Comparison of ENCODE assay signal across 15 cellular contexts in genomic region chr13:109749365-109749764, GRCh38. TPM values are rescaled to one million over a fixed set of nuclear protein-coding genes. Genes with fewer than 3 reads are reported as not detected.
DNase-seq lines count a peak whose midpoint lies in the region; ATAC-seq and TF ChIP-seq lines count a peak whose summit lies in the region.
"Had no signal": no experiment of that assay in that cellular context is flagged by ENCODE, and none has a peak within 500 bp of the region (broad histone marks: within the 10 kb centered on the region; RNA-seq: fewer than 3 reads in every experiment).

No MANE protein-coding gene starts in this region.

- H3K27me3 ChIP-seq in A673 (replicated peaks; ENCODE audit: insufficient read depth, low read depth, low read length, poor library complexity): no peaks in the 10 kb centered on the region
- no peaks in the 10 kb centered on the region for H3K27me3 ChIP-seq in BLaER1 treated with 17β-estradiol and CSF1 and Interleukin-3, amounts not matched to agents 10 nM and 100 nM

- H3K9ac ChIP-seq in BLaER1 treated with 17β-estradiol and CSF1 and Interleukin-3, amounts not matched to agents 10 nM and 100 nM: no peak overlapping the region; a peak in 1 of 22 replicates
- H3K9ac ChIP-seq in SK-N-MC (ENCODE audit: insufficient read length): no peak overlapping the region
- H3K9ac ChIP-seq: GM23248 had no signal

- no peak for TF ChIP-seq CTCF in A673 (conservative IDR thresholded peaks at IDR 0.05; ENCODE audit: low read depth, low read length)

- DNase-seq in A673 (ENCODE audit: low spot score) (no peak), SK-N-MC (ENCODE audit: low read depth, low spot score) (no peak), T1000 (lab: John Stamatoyannopoulos, UW) (no peak)
- peak; percentile 9 for DNase-seq in stimulated activated CD8-positive, alpha-beta memory T cell treated with anti-CD3 and anti-CD28 coated beads, Interleukin-4, amount 100 ng/mL, for 48 hours
- no peak for DNase-seq in activated CD4-positive, CD25-positive, alpha-beta regulatory T cell (lab: John Stamatoyannopoulos, UW)
- DNase-seq: AML-193; C1 segment of cervical spinal cord; Calu3; CD4-positive, alpha-beta T cell; DMS 273 treated with DMSO at 0.1 percent for 48 hours; GM23248; H7; IMR-90 had no signal

- H3K4me1 ChIP-seq in A673 (ENCODE audit: insufficient read depth, low read length, poor library complexity, severe bottlenecking): peaks cover 59% of the 10 kb centered on the region
- H3K4me1 ChIP-seq in BLaER1 treated with 17β-estradiol and CSF1 and Interleukin-3, amounts not matched to agents 10 nM and 100 nM: peaks cover 26 to 70% (median 56%) of the 10 kb centered on the region in 10 experiments

- CTCF ChIA-PET in A673 (lab: Charles Lee): interaction anchor here (0.6 kb wide), 1 partner anchor 12 kb away, joined by 3 read pairs; no protein-coding TSS in a partner anchor

- peaks cover 34% of the 10 kb centered on the region for H3K36me3 ChIP-seq in A673 (ENCODE audit: insufficient read depth, low read length, poor library complexity, severe bottlenecking)
- peaks cover 13 to 24% (median 20%) of the 10 kb centered on the region in 11 experiments; a peak in 21 of 22 replicates for H3K36me3 ChIP-seq in BLaER1 treated with 17β-estradiol and CSF1 and Interleukin-3, amounts not matched to agents 10 nM and 100 nM
- peaks cover 29% of the 10 kb centered on the region for H3K36me3 ChIP-seq in SK-N-MC (ENCODE audit: insufficient read depth, low read length)

- intact Hi-C loops in A673 (cut with micrococcal nuclease; ENCODE audit: unreplicated experiment): no loop called here

- no peak for ATAC-seq in HG02970 (IDR thresholded peaks at IDR 0.05; ENCODE audit: low FRiP score, unreplicated experiment)

- H3K4me3 ChIP-seq in A673 (ENCODE audit: low read depth, low read length, poor library complexity, severe bottlenecking) (no peak overlapping the region), SK-N-MC (no peak overlapping the region)
- no peak overlapping the region for H3K4me3 ChIP-seq in BLaER1 treated with 17β-estradiol and CSF1 and Interleukin-3, amounts not matched to agents 10 nM and 100 nM
- H3K4me3 ChIP-seq: GM23248 had no signal

- peaks cover 0 to 14% (median 12%) of the 10 kb centered on the region in 11 experiments; a peak in 7 of 22 replicates for H4K20me1 ChIP-seq in BLaER1 treated with 17β-estradiol and CSF1 and Interleukin-3, amounts not matched to agents 10 nM and 100 nM

- H3K9me3 ChIP-seq in A673 (ENCODE audit: low read depth, low read length, poor library complexity, severe bottlenecking): no peaks in the 10 kb centered on the region
- H3K9me3 ChIP-seq in BLaER1 treated with 17β-estradiol and CSF1 and Interleukin-3, amounts not matched to agents 10 nM and 100 nM (replicated peaks in 1 of 11): peaks cover 0 to 26% (median 21%) of the 10 kb centered on the region in 11 experiments; a peak in 16 of 22 replicates
- H3K9me3 ChIP-seq in SK-N-MC (ENCODE audit: low read depth, low read length): no peaks in the 10 kb centered on the region

- peak overlapping the region in 6 of 11 experiments; percentile 69 to 83 (median 76); a peak in 11 of 22 replicates for H3K4me2 ChIP-seq in BLaER1 treated with 17β-estradiol and CSF1 and Interleukin-3, amounts not matched to agents 10 nM and 100 nM

- POLR2A ChIA-PET in A673 (lab: Charles Lee; ENCODE audit: low non-redundant PET): no interaction called here

- peak overlapping the region; percentile 51 for H3K27ac ChIP-seq in A673 (ENCODE audit: low read depth, low read length, poor library complexity, severe bottlenecking)
- H3K27ac ChIP-seq in BLaER1 treated with 17β-estradiol and CSF1 and Interleukin-3, amounts not matched to agents 10 nM and 100 nM: 0 out of 22 replicates have a peak overlapping the region, but pooled peaks of 3 of the 11 experiments have one; percentile 7 to 19 (median 8)
- peak overlapping the region; percentile 83 for H3K27ac ChIP-seq in SK-N-MC
- H3K27ac ChIP-seq: GM23248 had no signal

- BruUV-seq in A673 (replicated peaks; lab: Mats Ljungman, UMichigan): no TSS peak

RNA-seq across cellular contexts. Expression of gene IRS2, which starts 37.0 kb away (rescaled TPM):
- total RNA-seq in A673 (2021): 135 TPM in 2 replicates
